8 cellular contexts compared by ENCODE assay signal in genomic region chr14:59274991-59275391, GRCh38.
DNase-seq lines count a peak whose midpoint lies in the region; ATAC-seq and TF ChIP-seq lines count a peak whose summit lies in the region.

No MANE protein-coding gene starts in this region.

- H3K4me3 Mint-ChIP-seq in activated CD4-positive, alpha-beta memory T cell treated with anti-CD3 and anti-CD28 coated beads for 36 hours = no peak overlapping the region
- no peak overlapping the region for H3K4me3 Mint-ChIP-seq in Caco-2 (ENCODE audit: unreplicated experiment)

- POLR2A ChIA-PET in activated CD4-positive, alpha-beta memory T cell treated with anti-CD3 and anti-CD28 coated beads for 36 hours (lab: Charles Lee) = interaction anchor here (1.2 to 2.4 kb wide), 2 partner anchors 8 to 12 kb away, joined by 4 to 6 read pairs; no protein-coding TSS in a partner anchor
- POLR2A ChIA-PET in Caco-2 (lab: Charles Lee) = no interaction called here

- no peaks in the 10 kb centered on the region for H3K27me3 ChIP-seq in BLaER1
- H3K27me3 ChIP-seq in lung (ENCODE audit: control insufficient read depth, insufficient read depth) = no peaks in the 10 kb centered on the region
- H3K27me3 ChIP-seq in Caco-2 (replicated peaks; ENCODE audit: control insufficient read depth, insufficient read depth, low read length) = no peaks in the 10 kb centered on the region

- ATAC-seq in GM19395 (IDR thresholded peaks at IDR 0.05; ENCODE audit: unreplicated experiment) = peak; percentile 48
- ATAC-seq in HG03378 (IDR thresholded peaks at IDR 0.05; ENCODE audit: unreplicated experiment) = peak; percentile 44
- ATAC-seq in lung (ENCODE audit: insufficient read depth, low FRiP score) = no peak

- no peak overlapping the region for H3K9ac ChIP-seq in BLaER1

- no peak overlapping the region for H3K4me3 ChIP-seq in BLaER1
- no peak overlapping the region for H3K4me3 ChIP-seq in lung
- H3K4me3 ChIP-seq in Caco-2 (ENCODE audit: low read depth, low read length) = no peak overlapping the region

- no peak for TF ChIP-seq CTCF in lung (IDR thresholded peaks at IDR 0.05; ENCODE audit: control extremely low read depth, extremely low read depth)
- no peak for TF ChIP-seq CTCF in Caco-2 (IDR thresholded peaks at IDR 0.05; ENCODE audit: insufficient read depth in 1 of 2, low read depth in 1 of 2, low read length in 1 of 2, severe bottlenecking in 1 of 2, unreplicated experiment in 1 of 2)

- H3K36me3 ChIP-seq in BLaER1 (no peaks in the 10 kb centered on the region), lung (ENCODE audit: control insufficient read depth in 2 of 2, insufficient read depth in 2 of 2, low read length in 2 of 2) (peaks cover 0 to 1% of the 10 kb centered on the region in 2 donors), Caco-2 (ENCODE audit: control insufficient read depth, insufficient read depth, low read length) (no peaks in the 10 kb centered on the region)

- H4K20me1 ChIP-seq in BLaER1 = no peaks in the 10 kb centered on the region

- CTCF ChIA-PET in activated CD4-positive, alpha-beta memory T cell treated with anti-CD3 and anti-CD28 coated beads for 36 hours (lab: Charles Lee) = interaction anchor here (0.7 kb wide), 1 partner anchor 10 kb away, joined by 3 read pairs; no protein-coding TSS in a partner anchor
- CTCF ChIA-PET in Caco-2 (lab: Charles Lee) = no interaction called here

- no TSS peak for BruUV-seq in Caco-2 (replicated peaks; lab: Mats Ljungman, UMichigan)

- peak overlapping the region; percentile 25 for H3K27ac Mint-ChIP-seq in activated CD4-positive, alpha-beta memory T cell treated with anti-CD3 and anti-CD28 coated beads for 36 hours
- H3K27ac Mint-ChIP-seq in Caco-2 (ENCODE audit: unreplicated experiment) = no peak overlapping the region

- H3K4me2 ChIP-seq in BLaER1 = peak overlapping the region; percentile 58

- no peaks in the 10 kb centered on the region for H3K27me3 Mint-ChIP-seq in activated CD4-positive, alpha-beta memory T cell treated with anti-CD3 and anti-CD28 coated beads for 36 hours
- no peaks in the 10 kb centered on the region for H3K27me3 Mint-ChIP-seq in Caco-2 (ENCODE audit: insufficient read depth, unreplicated experiment)

- no peaks in the 10 kb centered on the region for H3K9me3 Mint-ChIP-seq in activated CD4-positive, alpha-beta memory T cell treated with anti-CD3 and anti-CD28 coated beads for 36 hours
- H3K9me3 Mint-ChIP-seq in Caco-2 (ENCODE audit: unreplicated experiment) = no peaks in the 10 kb centered on the region

- 65 to 75% methylated on average over 3 of the region's 3 CpGs for WGBS in lung, 2 donors

- peaks cover 22% of the 10 kb centered on the region for H3K4me1 Mint-ChIP-seq in activated CD4-positive, alpha-beta memory T cell treated with anti-CD3 and anti-CD28 coated beads for 36 hours (ENCODE audit: low read depth)
- peaks cover 15% of the 10 kb centered on the region for H3K4me1 Mint-ChIP-seq in Caco-2 (ENCODE audit: low read depth, unreplicated experiment)

- H3K4me1 ChIP-seq in BLaER1 (peaks cover 34% of the 10 kb centered on the region), lung (ENCODE audit: control insufficient read depth in 2 of 2, insufficient read depth in 2 of 2, low read length in 2 of 2) (peaks cover 5 to 22% of the 10 kb centered on the region in 2 donors), Caco-2 (peaks cover 20% of the 10 kb centered on the region)

- intact Hi-C loops in activated CD4-positive, alpha-beta memory T cell treated with anti-CD3 and anti-CD28 coated beads for 36 hours (cut with micrococcal nuclease) = loop anchor here (1.0 to 2.0 kb wide), 3 partner anchors 8 to 86 kb away; partner anchors contain the start of gene DAAM1
- intact Hi-C loops in Caco-2 (cut with micrococcal nuclease; ENCODE audit: unreplicated experiment) = no loop called here

- H3K9me3 ChIP-seq in BLaER1 (no peaks in the 10 kb centered on the region), lung (ENCODE audit: control insufficient read depth in 2 of 2, insufficient read depth in 1 of 2, low read length in 1 of 2) (no peaks in the 10 kb centered on the region), Caco-2 (no peaks in the 10 kb centered on the region)

- no peak for DNase-seq in activated CD4-positive, alpha-beta memory T cell treated with anti-CD3 and anti-CD28 coated beads for 36 hours
- DNase-seq in lung (ENCODE audit: low spot score) (peak; percentile 44), Caco-2 (no peak), activated T-cell treated with anti-CD3 and anti-CD28 coated beads for 4 hours (no peak), GF-D8 (lab: John Stamatoyannopoulos, UW) (no peak)

- H3K36me3 Mint-ChIP-seq in activated CD4-positive, alpha-beta memory T cell treated with anti-CD3 and anti-CD28 coated beads for 36 hours = peaks cover 8% of the 10 kb centered on the region
- H3K36me3 Mint-ChIP-seq in Caco-2 (ENCODE audit: insufficient read depth, unreplicated experiment) = no peaks in the 10 kb centered on the region

- H3K27ac ChIP-seq in BLaER1 (no peak overlapping the region), lung (ENCODE audit: low read depth in 1 of 2, low read length in 1 of 2) (peak overlapping the region; percentile 21 to 37)
